ENCODE assay signal across 1 cellular context in genomic region chr10:76779821-76780281, GRCh38.
A peak's percentile ranks its signal among the peaks of the same experiment; 100 is the strongest.
TF ChIP-seq lines count a peak whose summit lies in the region.

No MANE protein-coding gene starts in this region.

TF ChIP-seq in GM23338, 12 proteins besides CTCF, POLR2A, EP300 and RAD21:
- TF ChIP-seq ZNF462 (CRISPR knock-in tag; IDR thresholded peaks at IDR 0.05) (0 out of 2 replicates have a peak, but pooled peaks have one; percentile 1), JUNB (IDR thresholded peaks at IDR 0.05; ENCODE audit: unreplicated experiment) (no peak), ZNF114 (CRISPR knock-in tag; IDR thresholded peaks at IDR 0.05) (0 out of 2 replicates have a peak, but pooled peaks have one; percentile 56), CREB1 (CRISPR knock-in tag; IDR thresholded peaks at IDR 0.05; ENCODE audit: low read depth) (no peak), NANOG (IDR thresholded peaks at IDR 0.05; ENCODE audit: borderline replicate concordance) (no peak), REST (IDR thresholded peaks at IDR 0.05; ENCODE audit: unreplicated experiment) (no peak), POLR2AphosphoS5 (IDR thresholded peaks at IDR 0.05; ENCODE audit: low read depth) (no peak), ZNF331 (CRISPR knock-in tag; IDR thresholded peaks at IDR 0.05; ENCODE audit: low read depth) (no peak), EZH2 (IDR thresholded peaks at IDR 0.05; ENCODE audit: low read depth, unreplicated experiment) (no peak), EZH2phosphoT487 (IDR thresholded peaks at IDR 0.05; ENCODE audit: unreplicated experiment) (no peak), STAT1 (IDR thresholded peaks at IDR 0.05; ENCODE audit: unreplicated experiment) (no peak), ETS1 (IDR thresholded peaks at IDR 0.05) (no peak)
TF ChIP-seq in GM23338: peak in this region for 2.
